Comparison of ENCODE assay signal across 26 cellular contexts in genomic region chr7:55386541-55386940, GRCh38. TPM values are rescaled to one million over a fixed set of nuclear protein-coding genes. Genes with fewer than 3 reads are reported as not detected.
DNase-seq lines count a peak whose midpoint lies in the region; ATAC-seq, FAIRE-seq and TF ChIP-seq lines count a peak whose summit lies in the region.
"Had no signal": no experiment of that assay in that cellular context is flagged by ENCODE, and none has a peak within 500 bp of the region (broad histone marks: within the 10 kb centered on the region; RNA-seq: fewer than 3 reads in every experiment).

No MANE protein-coding gene starts in this region.

- no peak for TF ChIP-seq EP300 in K562 (IDR thresholded peaks at IDR 0.05; ENCODE audit: low read length)

- no peaks in the 10 kb centered on the region for H3K36me3 ChIP-seq in K562 (ENCODE audit: control insufficient read depth, insufficient read depth, low read length)
- no peaks in the 10 kb centered on the region for H3K36me3 ChIP-seq in gastrocnemius medialis

- H3K9me3 ChIP-seq in K562 (replicated peaks; ENCODE audit: control insufficient read depth, insufficient read depth, low read depth, low read length) (no peaks in the 10 kb centered on the region), gastrocnemius medialis (no peaks in the 10 kb centered on the region)

- ATAC-seq in activated naive CD4-positive, alpha-beta T cell treated with anti-CD3 and anti-CD28 coated beads, Interleukin-2, amount 50 U/mL, for 72 hours, result peak in 1 of 2 donors; percentile 14
- peak; percentile 43 for ATAC-seq in activated T-helper 17 cell treated with anti-CD3 and anti-CD28 coated beads, Interleukin-2, amount 50 U/mL, for 72 hours (replicated peaks)
- no peak for ATAC-seq in K562
- peak; percentile 83 to 96 for ATAC-seq in gastrocnemius medialis
- no peak for ATAC-seq in GM18502 (IDR thresholded peaks at IDR 0.05; ENCODE audit: poor library complexity, unreplicated experiment)
- no peak for ATAC-seq in HG03354 (IDR thresholded peaks at IDR 0.05; ENCODE audit: poor library complexity, severe bottlenecking, unreplicated experiment)
- no peak for ATAC-seq in GM18907 (IDR thresholded peaks at IDR 0.05; ENCODE audit: unreplicated experiment)
- ATAC-seq: Panc1 had no signal

- H3K4me3 ChIP-seq in K562 (no peak overlapping the region), gastrocnemius medialis (no peak overlapping the region)

- TF ChIP-seq POLR2A in K562 (conservative IDR thresholded peaks at IDR 0.05), result no peak
- no peak for TF ChIP-seq POLR2A in gastrocnemius medialis (IDR thresholded peaks at IDR 0.05)

- POLR2A ChIA-PET in K562 (lab: Yijun Ruan, JAX), result interaction anchor here (0.9 kb wide), 1 partner anchor 12 kb away, joined by 3 read pairs; no protein-coding TSS in a partner anchor

- TF ChIP-seq CTCF in K562 (IDR thresholded peaks at IDR 0.05 in 2 of 3, conservative IDR thresholded peaks at IDR 0.05 in 1 of 3; ENCODE audit: insufficient read depth in 2 of 3, low read depth in 1 of 3, low read length in 3 of 3) (no peak), gastrocnemius medialis (IDR thresholded peaks at IDR 0.05 in 4 of 5, conservative IDR thresholded peaks at IDR 0.05 in 1 of 5) (no peak)

- 90% methylated on average over 4 of the region's 4 CpGs for WGBS in K562 (ENCODE audit: insufficient coverage, low coverage, missing lambda C conversion rate)

- H3K9ac ChIP-seq in K562 (ENCODE audit: insufficient read depth in 1 of 2, low read depth in 2 of 2, low read length in 2 of 2), result no peak overlapping the region

- H3K79me2 ChIP-seq in K562 (ENCODE audit: control insufficient read depth, insufficient read depth, low read length), result no peaks in the 10 kb centered on the region

- no peaks in the 10 kb centered on the region for H3K9me1 ChIP-seq in K562 (ENCODE audit: control insufficient read depth, insufficient read depth, low read length)

- no peak for TF ChIP-seq RAD21 in K562 (CRISPR knock-in tag; conservative IDR thresholded peaks at IDR 0.05 in 1 of 2, IDR thresholded peaks at IDR 0.05 in 1 of 2)

- no peaks in the 10 kb centered on the region for H3K27me3 Mint-ChIP-seq in activated T-helper 17 cell treated with anti-CD3 and anti-CD28 coated beads, Interleukin-2, amount 50 U/mL, for 72 hours
- H3K27me3 Mint-ChIP-seq: B cell; CD8-positive, alpha-beta memory T cell had no signal

- CTCF ChIA-PET in K562 (lab: Yijun Ruan, JAX; ENCODE audit: low intra/inter-chr PET ratio), result no interaction called here

- peak overlapping the region; percentile 28 to 44 for H3K27ac Mint-ChIP-seq in activated naive CD4-positive, alpha-beta T cell treated with anti-CD3 and anti-CD28 coated beads, Interleukin-2, amount 50 U/mL, for 72 hours
- H3K27ac Mint-ChIP-seq in activated T-helper 17 cell treated with anti-CD3 and anti-CD28 coated beads, Interleukin-2, amount 50 U/mL, for 72 hours, result peak overlapping the region; percentile 65
- H3K27ac Mint-ChIP-seq: B cell; CD14-positive monocyte; CD8-positive, alpha-beta memory T cell had no signal

- intact Hi-C loops in K562 (cut with micrococcal nuclease), result no loop called here
- intact Hi-C loops in gastrocnemius medialis (cut with DNase I; ENCODE audit: low total_unique reads), result no loop called here

- H3K4me2 ChIP-seq in K562 (ENCODE audit: insufficient read depth, low read length), result no peak overlapping the region

- peaks cover 9% of the 10 kb centered on the region for H3K4me1 Mint-ChIP-seq in activated T-helper 17 cell treated with anti-CD3 and anti-CD28 coated beads, Interleukin-2, amount 50 U/mL, for 72 hours
- H3K4me1 Mint-ChIP-seq: B cell, CD14-positive monocyte had no signal

- FAIRE-seq in K562 (lab: Jason Lieb, UNC), result no peak
- FAIRE-seq: GM12892 had no signal

- H3K4me1 ChIP-seq in K562 (replicated peaks in 1 of 2; ENCODE audit: control insufficient read depth in 2 of 2, insufficient read depth in 2 of 2, low read length in 2 of 2), result no peaks in the 10 kb centered on the region; a peak in 2 of 5 replicates
- H3K4me1 ChIP-seq in gastrocnemius medialis, result peaks cover 5 to 6% of the 10 kb centered on the region in 2 donors

- peaks cover 21 to 54% of the 10 kb centered on the region in 2 donors for H3K9me3 Mint-ChIP-seq in activated naive CD4-positive, alpha-beta T cell treated with anti-CD3 and anti-CD28 coated beads, Interleukin-2, amount 50 U/mL, for 72 hours
- H3K9me3 Mint-ChIP-seq in activated T-helper 17 cell treated with anti-CD3 and anti-CD28 coated beads, Interleukin-2, amount 50 U/mL, for 72 hours, result peaks cover 15% of the 10 kb centered on the region

- no TSS peak for BruUV-seq in K562 (replicated peaks; lab: Mats Ljungman, UMichigan)

- peak overlapping the region; percentile 46 for H3K4me3 Mint-ChIP-seq in activated T-helper 17 cell treated with anti-CD3 and anti-CD28 coated beads, Interleukin-2, amount 50 U/mL, for 72 hours
- H3K4me3 Mint-ChIP-seq: B cell; CD14-positive monocyte; CD8-positive, alpha-beta memory T cell had no signal

- in situ Hi-C loops in K562 (cut with MboI), result no loop called here
- in situ Hi-C loops in gastrocnemius medialis (cut with MboI; ENCODE audit: low sequenced_read_pairs in 4 of 4), result no loop called here

- no peaks in the 10 kb centered on the region for H4K20me1 ChIP-seq in K562 (replicated peaks; ENCODE audit: control insufficient read depth, insufficient read depth, low read length)

- DNase-seq in activated naive CD4-positive, alpha-beta T cell treated with anti-CD3 and anti-CD28 coated beads, Interleukin-2, amount 50 U/mL, for 72 hours (ENCODE audit: low spot score in 2 of 2), result no peak
- DNase-seq in activated naive CD4-positive, alpha-beta T cell treated with anti-CD3 and anti-CD28 coated beads, Interleukin-2, amount 50 U/mL, for 16 hours, result no peak
- DNase-seq in K562 (ENCODE audit: extremely low read depth in 1 of 4, low spot score in 3 of 4) (no peak), gastrocnemius medialis (peak in 1 of 2 donors; percentile 23)
- DNase-seq: CD8-positive, alpha-beta memory T cell; DMS 273 treated with DMSO at 0.1 percent for 48 hours; DMS79 treated with DMSO at 0.1 percent for 48 hours; GF-D8; H7; Karpas-422; NCI-H1092; NCI-H1417 treated with DMSO at 0.1 percent for 48 hours; NCI-H1694 treated with DMSO at 0.1 percent for 48 hours; NCI-H2081; NCI-H2227 treated with DMSO at 0.1 percent for 48 hours; NCI-H526 treated with DMSO at 0.1 percent for 48 hours; SHP77 had no signal

- H3K27me3 ChIP-seq in K562 (ENCODE audit: control insufficient read depth in 2 of 2, insufficient read depth in 2 of 2, low read length in 2 of 2) (no peaks in the 10 kb centered on the region), gastrocnemius medialis (no peaks in the 10 kb centered on the region)

- H3K27ac ChIP-seq in K562 (ENCODE audit: extremely low read depth, low read depth, low read length), result no peak overlapping the region
- peak overlapping the region in 3 of 4 donors; percentile 1 to 69 (median 4) for H3K27ac ChIP-seq in gastrocnemius medialis
- H3K27ac ChIP-seq: RWPE1 had no signal

- peaks cover 45 to 66% of the 10 kb centered on the region in 2 donors for H3K36me3 Mint-ChIP-seq in activated naive CD4-positive, alpha-beta T cell treated with anti-CD3 and anti-CD28 coated beads, Interleukin-2, amount 50 U/mL, for 72 hours
- peaks cover 15% of the 10 kb centered on the region for H3K36me3 Mint-ChIP-seq in activated T-helper 17 cell treated with anti-CD3 and anti-CD28 coated beads, Interleukin-2, amount 50 U/mL, for 72 hours (ENCODE audit: low read depth)

- H2AFZ ChIP-seq in K562 (ENCODE audit: low read depth, low read length), result no peak overlapping the region

TF ChIP-seq in K562, 482 proteins besides CTCF, POLR2A, EP300 and RAD21:
- TF ChIP-seq HMBOX1 (IDR thresholded peaks at IDR 0.05), result 0 out of 2 replicates have a peak, but pooled peaks have one; percentile 19
- no peak for TF ChIP-seq DPF2 (IDR thresholded peaks at IDR 0.05)
- no peak for TF ChIP-seq ZNF766 (CRISPR knock-in tag; conservative IDR thresholded peaks at IDR 0.05)
- TF ChIP-seq MTF1 (CRISPR knock-in tag; IDR thresholded peaks at IDR 0.05; ENCODE audit: borderline replicate concordance), result no peak
- no peak for TF ChIP-seq ATF7 (IDR thresholded peaks at IDR 0.05)
- TF ChIP-seq ZFP36 (IDR thresholded peaks at IDR 0.05; ENCODE audit: low read depth, low read length, partially characterized antibody), result no peak

RNA-seq across cellular contexts. Expression of gene LANCL2, which starts 21.4 kb away (rescaled TPM):
- 10 to 100 TPM in 1 of 2 donors, 1 to 10 TPM in 1; 5.4 to 11.7 TPM for total RNA-seq in activated naive CD4-positive, alpha-beta T cell treated with anti-CD3 and anti-CD28 coated beads, Interleukin-2, amount 50 U/mL, for 72 hours
- total RNA-seq in activated T-helper 17 cell treated with anti-CD3 and anti-CD28 coated beads, Interleukin-2, amount 50 U/mL, for 72 hours, result 1 to 10 TPM; 6.7 to 9.4 TPM
- total RNA-seq in K562 (2011; cell fraction: chromatin; rRNA removed; ENCODE audit: low replicate concordance), result 3.0 and 4.2 TPM in 2 replicates
- total RNA-seq in K562 (2011; cell fraction: nucleolus; rRNA removed), result 1.7 and 4.2 TPM in 2 replicates
- 3.9 and 5.8 TPM in 2 replicates for total RNA-seq in K562 (2011; cell fraction: nucleoplasm; rRNA removed)
- total RNA-seq in K562 (2014; rRNA removed), result 16.0 and 18.5 TPM in 2 replicates
- total RNA-seq in K562 (2014; rRNA removed; fragmentation: Illumina TruSeq; extraction: Trizol), result 12.5 and 13.0 TPM in 2 replicates
- total RNA-seq in K562 (2015; rRNA removed; fragmentation: Illumina TruSeq; extraction: Trizol), result 13.6 and 13.8 TPM in 2 replicates
- total RNA-seq in K562 (2021), result 13.9 and 16.1 TPM in 2 replicates
- polyA plus RNA-seq in K562 (2011; rRNA removed), result 12.2 and 13.5 TPM in 2 replicates
- 8.6 and 14.3 TPM in 2 replicates for polyA plus RNA-seq in K562 (2011; cell fraction: cytosol; rRNA removed)
- polyA plus RNA-seq in K562 (2011; cell fraction: nucleus; rRNA removed), result 6.9 and 7.9 TPM in 2 replicates
- polyA plus RNA-seq in K562 (2012), result 5.5 and 13.7 TPM in 2 replicates
- 10.4 and 13.3 TPM in 2 replicates for polyA plus RNA-seq in K562 (2014; fragmentation: Illumina TruSeq; extraction: Trizol)
- 1 to 10 TPM; 5.3 to 6.1 TPM for polyA plus RNA-seq in K562 (2014; fragmentation: Nextera tagmentation; extraction: Ambion mirVana)
- polyA plus RNA-seq in K562 (2014; rRNA removed), result 11.2 and 15.2 TPM in 2 replicates
- polyA minus RNA-seq in K562 (2011; rRNA and poly(A)+ RNA removed), result 15.3 and 17.1 TPM in 2 replicates
- 4.9 and 8.9 TPM in 2 replicates for polyA minus RNA-seq in K562 (2011; cell fraction: cytosol; rRNA and poly(A)+ RNA removed)
- polyA minus RNA-seq in K562 (2011; cell fraction: nucleus; rRNA and poly(A)+ RNA removed), result 1.6 and 1.8 TPM in 2 replicates
- 10 to 100 TPM in 1 of 4 donors, 1 to 10 TPM in 3; 5.1 to 13.0 (median 7.4) TPM for total RNA-seq in gastrocnemius medialis

Comparison
In these comparisons a context has a peak if more than half of its experiments do, and no peak if none do; other contexts are left out.
1. ATAC-seq: peak in activated T-helper 17 cell treated with anti-CD3 and anti-CD28 coated beads, Interleukin-2, amount 50 U/mL, for 72 hours (single experiment) and gastrocnemius medialis (2 of 2); none in K562 (single experiment), GM18502 (single experiment), HG03354 (single experiment) and GM18907 (single experiment).